1 cellular context compared by ENCODE assay signal in genomic region chr12:2058837-2059236, GRCh38.
TF ChIP-seq lines count a peak whose summit lies in the region.

No MANE protein-coding gene starts in this region.

TF ChIP-seq in neural cell, 6 proteins besides CTCF, POLR2A, EP300 and RAD21 (continued from another document):
- no peak for TF ChIP-seq POLR2AphosphoS5 (IDR thresholded peaks at IDR 0.05)
